In the genomic region with DNA sequence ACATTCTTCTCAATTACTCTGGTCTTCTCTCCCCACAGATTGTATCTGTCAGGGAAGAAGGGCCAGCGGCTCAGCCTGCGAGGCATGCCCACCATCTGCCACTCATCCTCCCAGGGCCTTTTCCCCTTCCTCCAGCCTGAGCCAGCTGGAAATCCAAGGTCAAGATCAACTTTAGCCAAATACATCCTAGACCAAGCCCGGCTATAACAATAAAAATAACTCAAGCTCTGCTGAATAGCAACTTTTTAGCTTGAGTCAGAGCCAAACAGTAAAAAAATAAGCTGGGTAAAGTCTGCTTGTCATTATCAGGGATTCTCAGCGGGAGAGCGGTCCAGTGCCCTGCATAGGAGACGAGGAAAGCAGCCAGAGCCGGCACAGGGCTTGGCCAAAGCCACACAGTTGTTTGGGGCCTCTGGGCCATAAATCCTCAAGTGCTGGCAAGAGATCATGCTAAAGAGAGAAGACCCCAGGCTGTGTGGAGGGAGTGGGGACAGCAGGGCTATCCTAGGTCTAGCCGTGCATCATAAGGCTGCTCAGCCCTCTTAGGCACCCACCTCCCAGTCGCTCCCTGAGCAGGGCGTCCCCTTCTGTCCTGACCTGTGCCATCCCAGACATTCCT, we compare ENCODE assay signal across 11 cellular contexts.
DNase-seq lines count a peak whose midpoint lies in the region; ATAC-seq, FAIRE-seq and TF ChIP-seq lines count a peak whose summit lies in the region.
"Had no signal": no experiment of that assay in that cellular context is flagged by ENCODE, and none has a peak within 500 bp of the region (broad histone marks: within the 10 kb centered on the region; RNA-seq: fewer than 3 reads in every experiment).

No MANE protein-coding gene starts in this region.

- TF ChIP-seq POLR2A in endothelial cell of umbilical vein (IDR thresholded peaks at IDR 0.05; ENCODE audit: low read depth, low read length) = no peak

- peak; percentile 89 for FAIRE-seq in endothelial cell of umbilical vein (lab: Jason Lieb, UNC)

- no peaks in the 10 kb centered on the region for H3K79me2 ChIP-seq in endothelial cell of umbilical vein (ENCODE audit: control insufficient read depth, insufficient read depth, low read length)

- POLR2A ChIA-PET in endothelial cell of umbilical vein (lab: Charles Lee) = no interaction called here

- dilution Hi-C loops in endothelial cell of umbilical vein (cut with MboI; ENCODE audit: extremely low pct_ligation_motif_present, low sequenced_read_pairs) = no loop called here

- TF ChIP-seq CTCF in endothelial cell of umbilical vein (IDR thresholded peaks at IDR 0.05; ENCODE audit: extremely low read depth in 1 of 2, insufficient read depth in 1 of 2, low read depth in 1 of 2, low read length in 2 of 2) = no peak

- no peaks in the 10 kb centered on the region for H3K9me1 ChIP-seq in endothelial cell of umbilical vein (replicated peaks; ENCODE audit: control insufficient read depth, extremely low read depth, insufficient read depth, low read length)

- no peak overlapping the region for H3K9ac ChIP-seq in endothelial cell of umbilical vein (replicated peaks; ENCODE audit: extremely low read depth, insufficient read depth, low read length)
- H3K9ac ChIP-seq: BLaER1 had no signal

- no peaks in the 10 kb centered on the region for H3K9me3 ChIP-seq in endothelial cell of umbilical vein (replicated peaks; ENCODE audit: control insufficient read depth, insufficient read depth, low read length)
- H3K9me3 ChIP-seq: BLaER1 had no signal

- no peak overlapping the region for H3K4me3 ChIP-seq in endothelial cell of umbilical vein (replicated peaks in 1 of 3; ENCODE audit: insufficient read depth in 1 of 3, low read depth in 1 of 3, low read length in 3 of 3)
- H3K4me3 ChIP-seq: BLaER1 had no signal

- DNase-seq in A172 (ENCODE audit: low spot score) = peak; percentile 72
- peak; percentile 29 for DNase-seq in NCI-H446 treated with DMSO at 0.1 percent for 48 hours (lab: John Stamatoyannopoulos, UW)
- DNase-seq in endothelial cell of umbilical vein (ENCODE audit: low read depth, low spot score) = peak; percentile 89
- DNase-seq in mucosa of gallbladder (ENCODE audit: low spot score) = peak; percentile 62
- no peak for DNase-seq in posterior vena cava (ENCODE audit: low spot score)
- DNase-seq: NCI-H748 treated with DMSO at 0.1 percent for 48 hours had no signal

- peaks cover 32% of the 10 kb centered on the region for H3K4me1 ChIP-seq in endothelial cell of umbilical vein (ENCODE audit: control insufficient read depth, extremely low read depth, insufficient read depth, low read length)

- peak overlapping the region; percentile 39 for H3K27ac ChIP-seq in endothelial cell of umbilical vein (ENCODE audit: insufficient read depth, low read depth, low read length)
- H3K27ac ChIP-seq: BLaER1, VCaP had no signal

- no peak overlapping the region for H2AFZ ChIP-seq in endothelial cell of umbilical vein (ENCODE audit: low read depth, low read length)

- no peaks in the 10 kb centered on the region for H4K20me1 ChIP-seq in endothelial cell of umbilical vein (replicated peaks; ENCODE audit: control insufficient read depth, extremely low read depth, insufficient read depth, low read length)
- H4K20me1 ChIP-seq: BLaER1 had no signal

- CTCF ChIA-PET in endothelial cell of umbilical vein (lab: Charles Lee) = interaction anchor here (0.6 to 1.9 kb wide), 8 partner anchors 18 to 158 kb away, joined by 3 to 9 read pairs (median 4); partner anchors contain the start of gene DAPK2

- no peaks in the 10 kb centered on the region for H3K36me3 ChIP-seq in endothelial cell of umbilical vein (ENCODE audit: control insufficient read depth in 2 of 2, extremely low read depth in 1 of 2, insufficient read depth in 2 of 2, low read length in 2 of 2)
- H3K36me3 ChIP-seq: BLaER1 had no signal

- no peak overlapping the region for H3K4me2 ChIP-seq in endothelial cell of umbilical vein (ENCODE audit: insufficient read depth, low read length)
- H3K4me2 ChIP-seq: BLaER1 had no signal

- ATAC-seq in GM21825 (IDR thresholded peaks at IDR 0.05; ENCODE audit: unreplicated experiment) = no peak
- no peak for ATAC-seq in HG02973 (IDR thresholded peaks at IDR 0.05; ENCODE audit: unreplicated experiment)
- no peak for ATAC-seq in HG02981 (IDR thresholded peaks at IDR 0.05; ENCODE audit: unreplicated experiment)

- intact Hi-C loops in endothelial cell of umbilical vein (cut with micrococcal nuclease) (loop anchor here (5.0 kb wide), 1 partner anchor 32 kb away; no protein-coding TSS in a partner anchor), posterior vena cava (cut with DNase I) (loop anchor here in 1 of 2 donors (5.0 kb wide), 1 partner anchor 1742 kb away; no protein-coding TSS in a partner anchor)

- no peaks in the 10 kb centered on the region for H3K27me3 ChIP-seq in endothelial cell of umbilical vein (ENCODE audit: control insufficient read depth in 2 of 2, insufficient read depth in 2 of 2, low read length in 2 of 2)
- H3K27me3 ChIP-seq: BLaER1 had no signal

- no TSS peak for BruUV-seq in endothelial cell of umbilical vein (replicated peaks; lab: Mats Ljungman, UMichigan)

TF ChIP-seq in endothelial cell of umbilical vein, 7 proteins besides CTCF, POLR2A, EP300 and RAD21:
- TF ChIP-seq FOS (IDR thresholded peaks at IDR 0.05; ENCODE audit: borderline replicate concordance, insufficient read depth, low read length) = no peak
- no peak for TF ChIP-seq JUN (IDR thresholded peaks at IDR 0.05; ENCODE audit: borderline replicate concordance, insufficient read depth, insufficient read length, low read depth)
- no peak for TF ChIP-seq MYC (IDR thresholded peaks at IDR 0.05; ENCODE audit: low read depth, low read length)
- no peak for TF ChIP-seq EZH2 (IDR thresholded peaks at IDR 0.05; ENCODE audit: borderline replicate concordance, low read depth, low read length, severe bottlenecking)
- no peak for TF ChIP-seq GATA2 (IDR thresholded peaks at IDR 0.05; ENCODE audit: insufficient read depth, insufficient read length, low read depth, low read length)
- TF ChIP-seq, protein P1, sequence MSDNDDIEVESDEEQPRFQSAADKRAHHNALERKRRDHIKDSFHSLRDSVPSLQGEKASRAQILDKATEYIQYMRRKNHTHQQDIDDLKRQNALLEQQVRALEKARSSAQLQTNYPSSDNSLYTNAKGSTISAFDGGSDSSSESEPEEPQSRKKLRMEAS (IDR thresholded peaks at IDR 0.05; ENCODE audit: insufficient read depth, insufficient read length) = no peak
- no peak for TF ChIP-seq POLR2AphosphoS5 (IDR thresholded peaks at IDR 0.05; ENCODE audit: insufficient read depth, low read depth, low read length)
